ENCODE assay signal across 8 cellular contexts in genomic region chr19:3500429-3501101, GRCh38. TPM values are rescaled to one million over a fixed set of nuclear protein-coding genes. Genes with fewer than 3 reads are reported as not detected.
DNase-seq lines count a peak whose midpoint lies in the region; ATAC-seq and TF ChIP-seq lines count a peak whose summit lies in the region.

Gene DOHH (minus strand): TSS chr19:3500674. CDS start chr19:3496814, 3,860 bp downstream.

- peak; percentile 90 for ATAC-seq in DND-41 (ENCODE audit: insufficient read depth, low read depth)
- ATAC-seq in naive thymus-derived CD4-positive, alpha-beta T cell = peak; percentile 94
- peak; percentile 92 to 93 for ATAC-seq in stimulated activated naive B cell treated with anti-CD40 and anti-IgM and Interleukin-4, amounts not matched to agents 10 μg/mL and 1 μg/mL and 100 μg/mL, for 72 hours (replicated peaks)

- in situ Hi-C loops in GM23248 (cut with MboI) = no loop called here

- no peaks in the 10 kb centered on the region for H3K27me3 ChIP-seq in DND-41 (ENCODE audit: insufficient read depth, low read length, poor library complexity)
- H3K27me3 ChIP-seq in GM23248 (replicated peaks; ENCODE audit: insufficient read depth) = no peaks in the 10 kb centered on the region
- H3K27me3 ChIP-seq in fibroblast of lung (ENCODE audit: control insufficient read depth, insufficient read depth, low read length) = no peaks in the 10 kb centered on the region
- no peaks in the 10 kb centered on the region for H3K27me3 ChIP-seq in naive thymus-derived CD4-positive, alpha-beta T cell (ENCODE audit: control insufficient read depth in 2 of 2, insufficient read depth in 2 of 2, low read length in 2 of 2)

- H3K27ac ChIP-seq in DND-41 (ENCODE audit: low read length) (peak within 1 kb of the TSS; percentile 100), GM23248 (peak within 1 kb of the TSS; percentile 84), fibroblast of lung (ENCODE audit: insufficient read depth, low read length) (peak within 1 kb of the TSS; percentile 100)
- H3K27ac ChIP-seq in naive thymus-derived CD4-positive, alpha-beta T cell (ENCODE audit: low read depth, low read length) = peak within 1 kb of the TSS; percentile 82

- POLR2A ChIA-PET in naive thymus-derived CD4-positive, alpha-beta T cell (lab: Charles Lee) = interaction anchor here (0.6 to 1.9 kb wide), 5 partner anchors 21 to 485 kb away, joined by 3 to 5 read pairs (median 4); partner anchors contain the start of gene EEF2

- peak within 1 kb of the TSS; percentile 81 to 96 (median 93) for H3K4me3 Mint-ChIP-seq in naive thymus-derived CD4-positive, alpha-beta T cell
- H3K4me3 Mint-ChIP-seq in stimulated activated naive B cell treated with anti-CD40 and anti-IgM and Interleukin-4, amounts not matched to agents 10 μg/mL and 1 μg/mL and 100 μg/mL, for 72 hours = peak within 1 kb of the TSS; percentile 93 to 94

- WGBS in GM23248 (ENCODE audit: low coverage in 1 of 2, low lambda C conversion rate in 2 of 2, missing lambda C conversion rate in 2 of 2), 2 experiments = 1% methylated on average over 52 of the region's 52 CpGs

- peaks cover 44% of the 10 kb centered on the region for H3K79me2 ChIP-seq in DND-41 (ENCODE audit: insufficient read depth, low read length)
- H3K79me2 ChIP-seq in GM23248 (ENCODE audit: insufficient read depth) = peaks cover 36% of the 10 kb centered on the region
- H3K79me2 ChIP-seq in fibroblast of lung (ENCODE audit: control insufficient read depth, insufficient read depth, low read length) = peaks cover 19% of the 10 kb centered on the region

- H3K9me3 ChIP-seq in DND-41 (ENCODE audit: insufficient read depth, low read length, severe bottlenecking) = no peaks in the 10 kb centered on the region
- H3K9me3 ChIP-seq in GM23248 (ENCODE audit: low read depth) = no peaks in the 10 kb centered on the region
- H3K9me3 ChIP-seq in fibroblast of lung (ENCODE audit: control insufficient read depth, insufficient read depth, low read depth, low read length) = no peaks in the 10 kb centered on the region
- no peaks in the 10 kb centered on the region for H3K9me3 ChIP-seq in naive thymus-derived CD4-positive, alpha-beta T cell (ENCODE audit: control insufficient read depth in 2 of 3, low read length in 3 of 3)

- H3K4me1 ChIP-seq in DND-41 (ENCODE audit: insufficient read depth, low read length) (peaks cover 58% of the 10 kb centered on the region), GM23248 (ENCODE audit: insufficient read depth) (no peaks in the 10 kb centered on the region), fibroblast of lung (ENCODE audit: control insufficient read depth, extremely low read depth, insufficient read depth, low read length) (peaks cover 8% of the 10 kb centered on the region)
- peaks cover 12 to 25% of the 10 kb centered on the region in 2 donors for H3K4me1 ChIP-seq in naive thymus-derived CD4-positive, alpha-beta T cell (ENCODE audit: control insufficient read depth in 2 of 2, insufficient read depth in 2 of 2, low read length in 2 of 2)

- H3K9me2 ChIP-seq in GM23248 (ENCODE audit: insufficient read depth) = no peaks in the 10 kb centered on the region

- H3F3A ChIP-seq in GM23248 (ENCODE audit: insufficient read depth) = no peaks in the 10 kb centered on the region

- H3K4me2 ChIP-seq in DND-41 (ENCODE audit: insufficient read depth, low read length) (peak within 1 kb of the TSS; percentile 100), GM23248 (ENCODE audit: unreplicated experiment) (peak within 1 kb of the TSS; percentile 83), fibroblast of lung (ENCODE audit: extremely low read depth, insufficient read depth, low read length) (peak within 1 kb of the TSS; percentile 100)

- peak within 1 kb of the TSS; percentile 99 for H2AFZ ChIP-seq in DND-41 (ENCODE audit: low read depth, low read length)
- H2AFZ ChIP-seq in GM23248 = peak within 1 kb of the TSS; percentile 86
- peak within 1 kb of the TSS; percentile 99 for H2AFZ ChIP-seq in fibroblast of lung (ENCODE audit: low read length)

- DNase-seq in DND-41 = peak; percentile 97
- peak; percentile 97 for DNase-seq in GM23248
- peak; percentile 94 for DNase-seq in LHCN-M2 (ENCODE audit: low read depth)
- DNase-seq in RPMI8226 = peak; percentile 97
- DNase-seq in activated T-helper 1 cell treated with anti-CD3 and anti-CD28 coated beads, Interleukin-2, amount 50 U/mL, for 16 hours (ENCODE audit: low read depth in 1 of 2, low spot score in 1 of 2) = peak; percentile 89 to 91
- DNase-seq in fibroblast of lung (ENCODE audit: low read depth in 2 of 2) = peak; percentile 94 to 97
- DNase-seq in naive thymus-derived CD4-positive, alpha-beta T cell = peak; percentile 81 to 97 (median 94)
- peak; percentile 96 for DNase-seq in stimulated activated naive B cell treated with anti-CD40 and anti-IgM and Interleukin-4, amounts not matched to agents 10 μg/mL and 1 μg/mL and 100 μg/mL, for 72 hours

- TF ChIP-seq CTCF in DND-41 (IDR thresholded peaks at IDR 0.05; ENCODE audit: borderline replicate concordance, extremely low read depth, low read length, poor library complexity, severe bottlenecking) (no peak), fibroblast of lung (conservative IDR thresholded peaks at IDR 0.05 in 1 of 2, IDR thresholded peaks at IDR 0.05 in 1 of 2; ENCODE audit: low read depth in 1 of 2, low read length in 2 of 2) (no peak)

- H4K20me1 ChIP-seq in DND-41 (ENCODE audit: insufficient read depth, low read length) = peaks cover 7% of the 10 kb centered on the region; the same call in 1 of the 2 replicates
- no peaks in the 10 kb centered on the region for H4K20me1 ChIP-seq in GM23248 (ENCODE audit: insufficient read depth)
- H4K20me1 ChIP-seq in fibroblast of lung (ENCODE audit: control insufficient read depth, extremely low read depth, insufficient read depth, low read length) = no peaks in the 10 kb centered on the region

- intact Hi-C loops in naive thymus-derived CD4-positive, alpha-beta T cell (cut with micrococcal nuclease) = loop anchor here in 1 of 2 donors (1.0 to 10.0 kb wide), 4 partner anchors 315 to 902 kb away; partner anchors contain the start of genes CHAF1A, EEF2, NCLN and SGTA

- H3K4me1 Mint-ChIP-seq in naive thymus-derived CD4-positive, alpha-beta T cell = peaks cover 13 to 41% (median 31%) of the 10 kb centered on the region in 7 donors
- H3K4me1 Mint-ChIP-seq in stimulated activated naive B cell treated with anti-CD40 and anti-IgM and Interleukin-4, amounts not matched to agents 10 μg/mL and 1 μg/mL and 100 μg/mL, for 72 hours = peaks cover 17 to 38% of the 10 kb centered on the region in 2 donors

- peaks cover 0 to 4% (median 0%) of the 10 kb centered on the region in 11 donors for H3K9me3 Mint-ChIP-seq in naive thymus-derived CD4-positive, alpha-beta T cell
- H3K9me3 Mint-ChIP-seq in stimulated activated naive B cell treated with anti-CD40 and anti-IgM and Interleukin-4, amounts not matched to agents 10 μg/mL and 1 μg/mL and 100 μg/mL, for 72 hours = no peaks in the 10 kb centered on the region

- CTCF ChIA-PET in naive thymus-derived CD4-positive, alpha-beta T cell (lab: Charles Lee) = interaction anchor here (0.6 to 1.2 kb wide), 3 partner anchors 15 to 56 kb away, joined by 3 to 4 read pairs (median 3); no protein-coding TSS in a partner anchor

- H3K36me3 ChIP-seq in DND-41 (ENCODE audit: insufficient read depth, low read length) (peaks cover 26% of the 10 kb centered on the region), GM23248 (ENCODE audit: low read depth) (0 out of 2 replicates have a peak, but pooled peaks cover under 1% of the 10 kb centered on the region), fibroblast of lung (ENCODE audit: control insufficient read depth, insufficient read depth, low read length) (peaks cover 9% of the 10 kb centered on the region)
- H3K36me3 ChIP-seq in naive thymus-derived CD4-positive, alpha-beta T cell (ENCODE audit: control insufficient read depth in 2 of 3, insufficient read depth in 3 of 3, low read length in 3 of 3) = peaks cover 0 to 26% (median 4%) of the 10 kb centered on the region in 3 experiments

- peaks cover 0 to 5% (median 0%) of the 10 kb centered on the region in 5 donors for H3K27me3 Mint-ChIP-seq in naive thymus-derived CD4-positive, alpha-beta T cell
- no peaks in the 10 kb centered on the region for H3K27me3 Mint-ChIP-seq in stimulated activated naive B cell treated with anti-CD40 and anti-IgM and Interleukin-4, amounts not matched to agents 10 μg/mL and 1 μg/mL and 100 μg/mL, for 72 hours

- peak within 1 kb of the TSS; percentile 91 to 98 (median 96) for H3K27ac Mint-ChIP-seq in naive thymus-derived CD4-positive, alpha-beta T cell
- H3K27ac Mint-ChIP-seq in stimulated activated naive B cell treated with anti-CD40 and anti-IgM and Interleukin-4, amounts not matched to agents 10 μg/mL and 1 μg/mL and 100 μg/mL, for 72 hours = peak within 1 kb of the TSS; percentile 100

- H3K36me3 Mint-ChIP-seq in naive thymus-derived CD4-positive, alpha-beta T cell = peaks cover 0 to 18% (median 7%) of the 10 kb centered on the region in 5 donors
- peaks cover 9 to 25% of the 10 kb centered on the region in 2 donors for H3K36me3 Mint-ChIP-seq in stimulated activated naive B cell treated with anti-CD40 and anti-IgM and Interleukin-4, amounts not matched to agents 10 μg/mL and 1 μg/mL and 100 μg/mL, for 72 hours

- peak within 1 kb of the TSS; percentile 65 to 81 for H3K4me3 ChIP-seq in DND-41 (ENCODE audit: low read depth in 1 of 2, low read length in 2 of 2)
- peak within 1 kb of the TSS; percentile 74 for H3K4me3 ChIP-seq in GM23248
- peak within 1 kb of the TSS; percentile 78 to 99 (median 89) for H3K4me3 ChIP-seq in fibroblast of lung (replicated peaks in 1 of 4; ENCODE audit: control extremely low read depth in 1 of 4, insufficient read depth in 1 of 4, low read depth in 3 of 4, low read length in 4 of 4)
- H3K4me3 ChIP-seq in naive thymus-derived CD4-positive, alpha-beta T cell (ENCODE audit: low read length) = peak within 1 kb of the TSS; percentile 72

- H3K9ac ChIP-seq in DND-41 (ENCODE audit: low read depth, low read length) (peak within 1 kb of the TSS; percentile 85), GM23248 (peak within 1 kb of the TSS; percentile 88), fibroblast of lung (ENCODE audit: insufficient read depth, low read length) (peak within 1 kb of the TSS; percentile 99)

RNA-seq across cellular contexts. Expression of gene DOHH, which starts in this region (rescaled TPM):
- total RNA-seq in GM23248 (2014; rRNA removed; shearing (Covaris generic)) = 17.5 and 20.4 TPM in 2 replicates
- 15.0 and 16.9 TPM in 2 replicates for polyA plus RNA-seq in GM23248 (2016; fragmentation: Nextera tagmentation; extraction: Ambion mirVana)
- 25.0 and 26.2 TPM in 2 replicates for total RNA-seq in LHCN-M2 (2014; rRNA removed)
- 14.8 TPM for polyA plus RNA-seq in LHCN-M2 (2012)
- 10.1 and 10.3 TPM in 2 replicates for total RNA-seq in fibroblast of lung
- polyA plus RNA-seq in fibroblast of lung = 4.1 and 5.0 TPM in 2 replicates
- 11.2 and 19.1 TPM in 2 replicates for polyA plus RNA-seq in fibroblast of lung (2012)
- polyA minus RNA-seq in fibroblast of lung (ENCODE audit: low replicate concordance) = 2.0 and 2.2 TPM in 2 replicates
- 10 to 100 TPM in 1 of 5 experiments, 1 to 10 TPM in 4; 4.4 to 16.4 (median 8.0) TPM for total RNA-seq in naive thymus-derived CD4-positive, alpha-beta T cell
- 10 to 100 TPM in 1 of 2 donors, 1 to 10 TPM in 1; 4.6 to 15.0 TPM for polyA plus RNA-seq in naive thymus-derived CD4-positive, alpha-beta T cell

Comparison
In these comparisons a context has a peak if more than half of its experiments do, and no peak if none do; other contexts are left out.
1. Peak in every context shown above with its lines: DNase-seq, ATAC-seq, H3K4me3 ChIP-seq and H3K27ac ChIP-seq.